8 cellular contexts compared by ENCODE assay signal in the genomic region with DNA sequence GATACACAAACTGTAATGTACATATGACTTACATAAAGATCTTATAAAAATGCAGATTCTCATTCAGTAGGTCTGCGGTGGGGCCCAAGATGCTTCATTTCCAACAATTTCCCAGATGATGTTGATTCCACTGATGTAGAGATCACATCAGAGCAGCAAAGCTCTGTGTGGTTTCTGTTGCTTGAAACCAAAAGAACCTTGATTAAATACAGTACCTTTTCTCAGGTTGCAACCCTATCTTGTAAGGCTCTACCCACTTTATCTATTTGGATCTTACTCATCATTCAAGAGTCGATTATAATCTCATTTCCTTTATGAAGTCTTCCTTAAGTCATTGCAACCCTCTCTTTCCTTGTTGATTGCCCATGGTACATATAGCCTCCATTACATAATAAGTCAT.
"Had no signal": no experiment of that assay in that cellular context is flagged by ENCODE, and none has a peak within 500 bp of the region (broad histone marks: within the 10 kb centered on the region; RNA-seq: fewer than 3 reads in every experiment).

No MANE protein-coding gene starts in this region.

- ATAC-seq: GM23338, HepG2 had no signal

- DNase-seq: H9, HCEC 1CT had no signal

- H3K9me3 Mint-ChIP-seq: IgD-negative memory B cell had no signal

- H3K4me2 ChIP-seq: GM23338 had no signal

- H3K36me3 Mint-ChIP-seq: IgD-negative memory B cell had no signal

- FAIRE-seq: H1, H54, HepG2 had no signal

- H3K4me3 ChIP-seq: GM23338 had no signal

- H3K4me3 Mint-ChIP-seq: GM23338, H9, IgD-negative memory B cell had no signal

- H2AFZ ChIP-seq: GM23338 had no signal

- H3K27ac ChIP-seq: HL-60 had no signal

- H3K27ac Mint-ChIP-seq: GM23338, H9, IgD-negative memory B cell had no signal
